ENCODE assay signal across 8 cellular contexts in genomic region chr4:142846729-142847606, GRCh38. TPM values are rescaled to one million over a fixed set of nuclear protein-coding genes. Genes with fewer than 3 reads are reported as not detected.
DNase-seq lines count a peak whose midpoint lies in the region; ATAC-seq and TF ChIP-seq lines count a peak whose summit lies in the region.

No MANE protein-coding gene starts in this region.

- POLR2A ChIA-PET in HCT116 (lab: Charles Lee), result no interaction called here

- no TSS peak for BruUV-seq in HCT116 (replicated peaks; lab: Mats Ljungman, UMichigan)

- peaks cover 10 to 25% of the 10 kb centered on the region in 2 experiments for H3K4me1 ChIP-seq in HCT116 (ENCODE audit: control insufficient read depth in 1 of 2, insufficient read depth in 2 of 2, low read length in 2 of 2)

- H3K27ac Mint-ChIP-seq in nephron, result no peak overlapping the region
- no peak overlapping the region for H3K27ac Mint-ChIP-seq in stimulated activated naive CD8-positive, alpha-beta T cell treated with anti-CD3 and anti-CD28 coated beads, Interleukin-15, amount 100 ng/mL, for 72 hours

- H3K36me3 Mint-ChIP-seq in nephron (ENCODE audit: low read depth), result no peaks in the 10 kb centered on the region

- H3K9me3 ChIP-seq in HCT116 (ENCODE audit: control insufficient read depth in 1 of 2, insufficient read depth in 1 of 2, low read depth in 1 of 2, low read length in 2 of 2), result no peaks in the 10 kb centered on the region

- CTCF ChIA-PET in HCT116 (lab: Charles Lee), result interaction anchor here (0.9 to 2.0 kb wide), 2 partner anchors 492 to 720 kb away, joined by 3 to 10 read pairs; no protein-coding TSS in a partner anchor

- no peaks in the 10 kb centered on the region for H3K36me3 ChIP-seq in HCT116 (ENCODE audit: control insufficient read depth in 1 of 2, insufficient read depth in 2 of 2, low read length in 2 of 2)

- no peaks in the 10 kb centered on the region for H3K79me2 ChIP-seq in HCT116 (ENCODE audit: insufficient read depth, low read length)

- TF ChIP-seq POLR2A in HCT116 (IDR thresholded peaks at IDR 0.05; ENCODE audit: borderline replicate concordance, extremely low read depth, insufficient read depth, insufficient read length), result no peak

- no peaks in the 10 kb centered on the region for H3K9me2 ChIP-seq in HCT116 (ENCODE audit: insufficient read depth)

- H3K4me1 Mint-ChIP-seq in nephron, result peaks cover 6% of the 10 kb centered on the region
- H3K4me1 Mint-ChIP-seq in stimulated activated naive CD8-positive, alpha-beta T cell treated with anti-CD3 and anti-CD28 coated beads, Interleukin-15, amount 100 ng/mL, for 72 hours, result peaks cover 35% of the 10 kb centered on the region

- H3K9me3 Mint-ChIP-seq in nephron, result no peaks in the 10 kb centered on the region
- H3K9me3 Mint-ChIP-seq in stimulated activated naive CD8-positive, alpha-beta T cell treated with anti-CD3 and anti-CD28 coated beads, Interleukin-15, amount 100 ng/mL, for 72 hours, result no peaks in the 10 kb centered on the region

- H3K27ac ChIP-seq in HCT116 (ENCODE audit: low read depth, low read length), result peak overlapping the region; percentile 65; the same call in 1 of the 2 replicates

- peak overlapping the region; percentile 98 for H3K4me2 ChIP-seq in HCT116 (ENCODE audit: low read length)

- H4K20me1 ChIP-seq in HCT116 (ENCODE audit: insufficient read depth), result no peaks in the 10 kb centered on the region

- H3K27me3 Mint-ChIP-seq in nephron (ENCODE audit: low read depth), result peaks cover 66% of the 10 kb centered on the region
- H3K27me3 Mint-ChIP-seq in stimulated activated naive CD8-positive, alpha-beta T cell treated with anti-CD3 and anti-CD28 coated beads, Interleukin-15, amount 100 ng/mL, for 72 hours, result peaks cover 55% of the 10 kb centered on the region

- RAD21 ChIA-PET in HCT116 (lab: Charles Lee; ENCODE audit: low non-redundant PET in 1 of 2, low total read pairs in 2 of 2, uncharacterized antibody in 2 of 2, unreplicated experiment in 2 of 2), result no interaction called here

- H3K4me3 ChIP-seq in HCT116 (replicated peaks in 1 of 2; ENCODE audit: low read depth in 1 of 2, low read length in 2 of 2) (peak overlapping the region; percentile 63 to 69), epithelial cell of proximal tubule (ENCODE audit: low read depth, low read length) (peak overlapping the region; percentile 64)

- intact Hi-C loops in HCT116 (cut with micrococcal nuclease), result loop anchor here (1.0 to 10.0 kb wide), 8 partner anchors 494 to 1982 kb away; no protein-coding TSS in a partner anchor

- H3K27me3 ChIP-seq in HCT116 (ENCODE audit: insufficient read depth, low read length), result no peaks in the 10 kb centered on the region

- H3K9ac ChIP-seq in HCT116 (ENCODE audit: low read length), result peak overlapping the region; percentile 41

- DNase-seq in D341Med (ENCODE audit: low spot score) (peak; percentile 52), HCT116 (ENCODE audit: low read depth, low spot score) (peak; percentile 57), NCI-H446 (lab: John Stamatoyannopoulos, UW) (peak; percentile 34 to 50), activated T-cell treated with anti-CD3 and anti-CD28 coated beads for 24 hours (ENCODE audit: low read depth) (peak; percentile 61), epithelial cell of proximal tubule (ENCODE audit: low read depth) (no peak), NOMO-1 (lab: John Stamatoyannopoulos, UW; ENCODE audit: unreplicated experiment in 2 of 2) (no peak)
- DNase-seq in stimulated activated naive CD8-positive, alpha-beta T cell treated with anti-CD3 and anti-CD28 coated beads, Interleukin-15, amount 100 ng/mL, for 72 hours, result peak; percentile 61 to 77

- peak overlapping the region; percentile 93 for H2AFZ ChIP-seq in HCT116 (ENCODE audit: low read depth, low read length, poor library complexity, severe bottlenecking)

- TF ChIP-seq RAD21 in HCT116 (IDR thresholded peaks at IDR 0.05; ENCODE audit: low read depth), result peak; percentile 95

- ATAC-seq in HCT116, result peak; percentile 81
- peak; percentile 89 for ATAC-seq in stimulated activated naive CD8-positive, alpha-beta T cell treated with anti-CD3 and anti-CD28 coated beads, Interleukin-15, amount 100 ng/mL, for 72 hours

- peak; percentile 68 to 72 (median 69); a peak in 5 of 6 replicates for TF ChIP-seq CTCF in HCT116 (IDR thresholded peaks at IDR 0.05 in 2 of 3, conservative IDR thresholded peaks at IDR 0.05 in 1 of 3; ENCODE audit: borderline replicate concordance in 1 of 3, insufficient read depth in 1 of 3, low read depth in 2 of 3, low read length in 2 of 3)
- TF ChIP-seq CTCF in epithelial cell of proximal tubule (conservative IDR thresholded peaks at IDR 0.05; ENCODE audit: low read depth, low read length), result peak; percentile 63
- peak; percentile 26 to 42 (median 39) for TF ChIP-seq CTCF in nephron (IDR thresholded peaks at IDR 0.05; ENCODE audit: unreplicated experiment in 3 of 3)

- H3K4me3 Mint-ChIP-seq in nephron, result peak overlapping the region; percentile 92 to 94 (median 94)
- H3K4me3 Mint-ChIP-seq in stimulated activated naive CD8-positive, alpha-beta T cell treated with anti-CD3 and anti-CD28 coated beads, Interleukin-15, amount 100 ng/mL, for 72 hours, result peak overlapping the region; percentile 93 to 94

TF ChIP-seq in HCT116, 20 proteins besides CTCF, POLR2A, EP300 and RAD21:
- no peak for TF ChIP-seq ZFX (IDR thresholded peaks at IDR 0.05)
- TF ChIP-seq TCF7L2 (IDR thresholded peaks at IDR 0.05; ENCODE audit: borderline replicate concordance, extremely low read depth, insufficient read depth, insufficient read length), result peak; percentile 40
- TF ChIP-seq YY1 (IDR thresholded peaks at IDR 0.05; ENCODE audit: extremely low read depth, insufficient replicate concordance, low read depth, low read length), result peak; percentile 49
- peak; percentile 13; the same call in 1 of the 2 replicates for TF ChIP-seq MAX (IDR thresholded peaks at IDR 0.05)
- TF ChIP-seq EZH2phosphoT487 (IDR thresholded peaks at IDR 0.05; ENCODE audit: borderline replicate concordance), result no peak

RNA-seq across cellular contexts. Expression of gene INPP4B, which starts 0.9 kb away (rescaled TPM):
- total RNA-seq in HCT116 (2021; ENCODE audit: unreplicated experiment), result 14.3 TPM
- polyA plus RNA-seq in HCT116 (2012), result 7.8 and 9.8 TPM in 2 replicates
- 12.0 and 14.2 TPM in 2 replicates for total RNA-seq in epithelial cell of proximal tubule

Comparison
In these comparisons a context has a peak if more than half of its experiments do, and no peak if none do; other contexts are left out.
1. DNase-seq: peak in D341Med (single experiment), HCT116 (single experiment), NCI-H446 (2 of 2), activated T-cell treated with anti-CD3 and anti-CD28 coated beads for 24 hours (single experiment) and stimulated activated naive CD8-positive, alpha-beta T cell treated with anti-CD3 and anti-CD28 coated beads, Interleukin-15, amount 100 ng/mL, for 72 hours (2 of 2); none in epithelial cell of proximal tubule (single experiment) and NOMO-1 (0 of 2).
2. Peak in every context shown above with its lines, with median percentiles within 50 percentile points of each other: CTCF ChIP-seq.